Comparison of ENCODE assay signal across 8 cellular contexts in genomic region chr3:177197041-177197933, GRCh38. TPM values are rescaled to one million over a fixed set of nuclear protein-coding genes. Genes with fewer than 3 reads are reported as not detected.
DNase-seq lines count a peak whose midpoint lies in the region; ATAC-seq and TF ChIP-seq lines count a peak whose summit lies in the region.

Gene TBL1XR1, minus strand, starts transcription at chr3:177197482. Its CDS starts 132,505 bp downstream, at chr3:177064977.

- TF ChIP-seq EP300 in tibial nerve (IDR thresholded peaks at IDR 0.05) = peak in 1 of 2 donors; percentile 93

- no peaks in the 10 kb centered on the region for H3K27me3 ChIP-seq in trophoblast cell (ENCODE audit: insufficient read depth, low read length)
- no peaks in the 10 kb centered on the region for H3K27me3 ChIP-seq in tibial nerve

- no peak for TF ChIP-seq POLR2A in tibial nerve (IDR thresholded peaks at IDR 0.05)

- peak within 1 kb of the TSS; percentile 96 for H3K27ac Mint-ChIP-seq in T-cell

- peak within 1 kb of the TSS; percentile 97 for H4K91ac ChIP-seq in trophoblast cell (ENCODE audit: low read depth, low read length)

- peak within 1 kb of the TSS; percentile 98 for H2BK5ac ChIP-seq in trophoblast cell (ENCODE audit: low read depth, low read length, poor library complexity)

- peak within 1 kb of the TSS; percentile 97 for H3K4me3 Mint-ChIP-seq in T-cell

- H3K9me3 ChIP-seq in trophoblast cell (ENCODE audit: insufficient read depth, low read depth, low read length) (no peaks in the 10 kb centered on the region), tibial nerve (no peaks in the 10 kb centered on the region)

- TF ChIP-seq CTCF in GM12865 (IDR thresholded peaks at IDR 0.05; ENCODE audit: insufficient read depth, low read depth, low read length, missing control alignments) = no peak
- TF ChIP-seq CTCF in tibial nerve (IDR thresholded peaks at IDR 0.05) = peak in 2 of 5 experiments; percentile 2 to 4

- peaks cover 18% of the 10 kb centered on the region for H3K79me2 ChIP-seq in trophoblast cell (ENCODE audit: control insufficient read depth, insufficient read depth, low read length, poor library complexity)

- peak within 1 kb of the TSS; percentile 89 for H2BK12ac ChIP-seq in trophoblast cell (ENCODE audit: low read length)

- H3K4me2 ChIP-seq in trophoblast cell (ENCODE audit: low read length) = peak within 1 kb of the TSS; percentile 91

- peak within 1 kb of the TSS; percentile 96 for H4K12ac ChIP-seq in trophoblast cell (ENCODE audit: low read depth, low read length)

- H2AFZ ChIP-seq in trophoblast cell (ENCODE audit: insufficient read depth, low read length, poor library complexity) = peak within 1 kb of the TSS; percentile 90

- peak within 1 kb of the TSS; percentile 100 for H3K18ac ChIP-seq in trophoblast cell (ENCODE audit: low read length)

- CTCF ChIA-PET in T-cell (lab: Charles Lee) = interaction anchor here in 1 of 2 donors (0.6 to 3.2 kb wide), 6 partner anchors 47 to 401 kb away, joined by 3 to 23 read pairs (median 4); no protein-coding TSS in a partner anchor

- peak within 1 kb of the TSS; percentile 92 for H3K14ac ChIP-seq in trophoblast cell (ENCODE audit: low read length)

- intact Hi-C loops in cardiac septum (cut with DNase I) = loop anchor here (1.0 to 10.0 kb wide), 11 partner anchors 95 to 1185 kb away; no protein-coding TSS in a partner anchor

- H3K9me3 Mint-ChIP-seq in T-cell = no peaks in the 10 kb centered on the region

- peaks cover 9% of the 10 kb centered on the region for H3K36me3 Mint-ChIP-seq in T-cell

- H2BK120ac ChIP-seq in trophoblast cell (ENCODE audit: insufficient read depth, low read length, poor library complexity) = peak within 1 kb of the TSS; percentile 92

- peak within 1 kb of the TSS; percentile 80 for H2AK5ac ChIP-seq in trophoblast cell (ENCODE audit: low read length)

- peak within 1 kb of the TSS; percentile 92 for H3K4ac ChIP-seq in trophoblast cell (ENCODE audit: low read depth, low read length)

- H3K9ac ChIP-seq in trophoblast cell (ENCODE audit: low read length) = peak within 1 kb of the TSS; percentile 94

- H3K27me3 Mint-ChIP-seq in T-cell = no peaks in the 10 kb centered on the region

- POLR2A ChIA-PET in T-cell (lab: Charles Lee) = interaction anchor here (0.6 to 1.5 kb wide), 7 partner anchors 12 to 229 kb away, joined by 3 to 15 read pairs (median 3); no protein-coding TSS in a partner anchor

- H3K23ac ChIP-seq in trophoblast cell (ENCODE audit: low read length) = no peak within 1 kb of the TSS

- 1% methylated on average over 62 to 108 of the region's 119 CpGs for WGBS in adipose tissue, 3 donors
- WGBS in trophoblast cell (ENCODE audit: extremely low coverage, insufficient coverage, insufficient read length) = no CpG with 5 or more reads among the region's 119 CpGs
- 1 to 2% methylated on average over 36 to 42 of the region's 119 CpGs for WGBS in tibial nerve, 2 donors

- H3K4me3 ChIP-seq in GM12865 (ENCODE audit: low read depth, low read length) (peak within 1 kb of the TSS; percentile 74), trophoblast cell (ENCODE audit: low read depth, low read length) (peak within 1 kb of the TSS; percentile 89), tibial nerve (peak within 1 kb of the TSS; percentile 75 to 99 (median 86))

- peak within 1 kb of the TSS; percentile 87 for H3K27ac ChIP-seq in adipose tissue (ENCODE audit: low read depth, low read length)
- H3K27ac ChIP-seq in trophoblast cell (ENCODE audit: low read depth, low read length) = peak within 1 kb of the TSS; percentile 96
- H3K27ac ChIP-seq in tibial nerve = peak within 1 kb of the TSS; percentile 90 to 99 (median 97)

- H3K4me1 Mint-ChIP-seq in T-cell = peaks cover 64 to 67% (median 64%) of the 10 kb centered on the region in 3 donors

- H3K79me1 ChIP-seq in trophoblast cell (ENCODE audit: low read length) = peaks cover 18% of the 10 kb centered on the region

- H3K36me3 ChIP-seq in trophoblast cell (ENCODE audit: control insufficient read depth in 1 of 2, insufficient read depth in 2 of 2, low read length in 2 of 2) (no peaks in the 10 kb centered on the region), tibial nerve (no peaks in the 10 kb centered on the region)

- peak; percentile 49 for ATAC-seq in HG02763 (IDR thresholded peaks at IDR 0.05; ENCODE audit: unreplicated experiment)
- ATAC-seq in T-cell (replicated peaks in 1 of 4) = peak; percentile 66 to 69 (median 68)

- peak within 1 kb of the TSS; percentile 94 for H4K8ac ChIP-seq in trophoblast cell (ENCODE audit: low read depth, low read length)

- H3K4me1 ChIP-seq in trophoblast cell (ENCODE audit: control insufficient read depth in 1 of 2, insufficient read depth in 2 of 2, low read length in 2 of 2) (peaks cover 0 to 3% of the 10 kb centered on the region in 2 experiments), tibial nerve (peaks cover 0 to 35% (median 16%) of the 10 kb centered on the region in 4 donors)

- DNase-seq in GM12865 (ENCODE audit: low read depth) = peak; percentile 95
- DNase-seq in NCI-H1436 (lab: John Stamatoyannopoulos, UW) = peak; percentile 96
- peak; percentile 75 to 90 (median 87) for DNase-seq in T-cell
- DNase-seq in cardiac septum (ENCODE audit: low spot score) = peak; percentile 96
- peak; percentile 85 to 93 for DNase-seq in trophoblast cell
- DNase-seq in tibial nerve (ENCODE audit: low spot score in 2 of 2) = peak; percentile 83 to 84

RNA-seq across cellular contexts. Expression of gene TBL1XR1, which starts in this region (rescaled TPM):
- 100 to 1,000 TPM; 120 to 156 (median 140) TPM for total RNA-seq in T-cell
- 10 to 100 TPM; 10.8 to 34.0 (median 16.0) TPM for polyA plus RNA-seq in adipose tissue
- 164 TPM for total RNA-seq in cardiac septum
- polyA plus RNA-seq in trophoblast cell (2013) = 50.0 and 57.9 TPM in 2 replicates
- total RNA-seq in tibial nerve = 10 to 100 TPM; 57.1 to 66.3 (median 62.8) TPM

Comparison
In these comparisons a context has a peak if more than half of its experiments do, and no peak if none do; other contexts are left out.
1. Peak in every context shown above with its lines: DNase-seq, ATAC-seq, H3K4me3 ChIP-seq and H3K27ac ChIP-seq.